ENCODE assay signal across 8 cellular contexts in the genomic region with DNA sequence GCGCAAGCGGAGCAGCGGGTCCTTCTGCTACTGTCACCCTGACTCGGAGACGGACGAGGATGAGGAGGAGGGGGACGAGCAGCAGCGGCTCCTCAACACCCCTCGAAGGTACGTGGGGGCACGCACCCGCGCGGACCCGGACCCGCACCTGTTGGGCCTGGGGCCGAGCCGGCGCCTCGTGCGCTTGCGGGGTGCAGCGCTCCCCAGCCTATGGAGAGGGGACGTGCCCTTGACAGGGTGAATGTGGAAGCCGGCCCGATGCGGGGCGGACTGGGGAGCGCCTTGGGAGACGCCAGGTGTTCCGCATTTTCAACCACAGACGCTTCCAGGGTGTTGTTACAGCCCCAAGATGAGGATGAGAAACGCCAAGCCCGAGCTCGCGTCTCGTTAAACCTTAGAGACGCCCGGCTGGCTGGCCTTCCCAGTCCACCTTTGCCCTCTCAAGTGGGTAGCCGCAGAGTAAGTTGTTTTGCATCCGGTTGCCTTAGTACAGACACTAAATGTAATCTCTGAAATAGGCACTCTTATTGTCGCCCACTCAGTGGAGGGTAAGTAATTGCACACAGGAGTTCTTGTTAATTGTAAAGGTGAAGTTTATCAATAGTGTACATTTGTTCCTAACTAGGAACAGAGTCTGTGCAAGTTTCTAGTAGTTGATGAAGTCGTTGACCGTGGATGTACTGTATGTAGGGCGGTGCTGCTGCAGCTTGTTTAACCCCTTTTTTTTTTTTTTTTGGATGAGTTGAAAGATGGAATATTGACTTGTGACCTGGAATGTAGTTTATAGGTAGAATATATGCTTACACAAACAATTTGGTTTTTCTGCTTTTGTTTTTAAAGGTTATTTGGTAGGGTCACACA.
DNase-seq lines count a peak whose midpoint lies in the region; ATAC-seq and TF ChIP-seq lines count a peak whose summit lies in the region.

No MANE protein-coding gene starts in this region.

- ATAC-seq in GM21737 (IDR thresholded peaks at IDR 0.05; ENCODE audit: unreplicated experiment): peak; percentile 24

- H4K20me1 ChIP-seq in DOHH2 (ENCODE audit: control insufficient read depth, insufficient read depth, low read depth, low read length): peaks cover 4% of the 10 kb centered on the region; the same call in 1 of the 2 replicates

- H3K79me2 ChIP-seq in DOHH2 (ENCODE audit: control insufficient read depth, low read length): peaks cover 58% of the 10 kb centered on the region

- H3K9me2 ChIP-seq in DOHH2 (replicated peaks; ENCODE audit: control insufficient read depth, low read length): no peaks in the 10 kb centered on the region

- no peaks in the 10 kb centered on the region for H3K9me3 ChIP-seq in DOHH2 (ENCODE audit: control insufficient read depth, insufficient read depth, low read length)

- peaks cover 47% of the 10 kb centered on the region for H3K4me1 ChIP-seq in DOHH2 (ENCODE audit: control insufficient read depth, low read length)

- H3K4me2 ChIP-seq in DOHH2 (ENCODE audit: low read length): peak overlapping the region; percentile 88

- peaks cover 29% of the 10 kb centered on the region for H3K36me3 ChIP-seq in DOHH2 (ENCODE audit: control insufficient read depth, low read length)

- DNase-seq in KG1 (lab: John Stamatoyannopoulos, UW) (peak; percentile 50), cerebellar cortex (ENCODE audit: low spot score) (peak; percentile 45), left kidney (ENCODE audit: low read depth, low spot score) (peak; percentile 69), Ammon's horn (ENCODE audit: low spot score) (no peak)
- DNase-seq in stimulated activated CD4-positive, alpha-beta T cell treated with anti-CD3 and anti-CD28 coated beads, Interleukin-4, amount 100 ng/mL, for 4 hours: peak; percentile 12 to 23

- H3K27ac ChIP-seq in DOHH2 (ENCODE audit: low read depth, low read length): peak overlapping the region; percentile 14
- peak overlapping the region; percentile 89 for H3K27ac ChIP-seq in VCaP

- peak overlapping the region; percentile 96 for H3K4me3 ChIP-seq in DOHH2 (ENCODE audit: low read length)

- H3K27me3 ChIP-seq in DOHH2 (ENCODE audit: control insufficient read depth, low read length): no peaks in the 10 kb centered on the region

- TF ChIP-seq CTCF in DOHH2 (IDR thresholded peaks at IDR 0.05; ENCODE audit: low read depth, low read length, poor library complexity, severe bottlenecking): no peak
- no peak for TF ChIP-seq CTCF in VCaP (conservative IDR thresholded peaks at IDR 0.05)

- H3F3A ChIP-seq in DOHH2 (ENCODE audit: control insufficient read depth, insufficient read depth): peaks cover 2% of the 10 kb centered on the region; the same call in 1 of the 2 replicates
